ENCODE assay signal across 21 cellular contexts in genomic region chr9:133667759-133668450, GRCh38. TPM values are rescaled to one million over a fixed set of nuclear protein-coding genes. Genes with fewer than 3 reads are reported as not detected.
DNase-seq lines count a peak whose midpoint lies in the region; ATAC-seq and TF ChIP-seq lines count a peak whose summit lies in the region.
"Had no signal": no experiment of that assay in that cellular context is flagged by ENCODE, and none has a peak within 500 bp of the region (broad histone marks: within the 10 kb centered on the region; RNA-seq: fewer than 3 reads in every experiment).

No MANE protein-coding gene starts in this region.

- no peaks in the 10 kb centered on the region for H3K36me3 Mint-ChIP-seq in activated CD8-positive, alpha-beta T cell treated with anti-CD3 and anti-CD28 coated beads, Interleukin-2, amount 10 ng/mL, durations not matched to agents 7 days and 5 days (ENCODE audit: low read depth)
- H3K36me3 Mint-ChIP-seq in activated CD8-positive, alpha-beta T cell treated with anti-CD3 and anti-CD28 coated beads for 36 hours (ENCODE audit: low read depth): peaks cover 3% of the 10 kb centered on the region
- H3K36me3 Mint-ChIP-seq in CD8-positive, alpha-beta T cell: peaks cover 4% of the 10 kb centered on the region
- H3K36me3 Mint-ChIP-seq in naive thymus-derived CD4-positive, alpha-beta T cell: peaks cover 0 to 4% (median 0%) of the 10 kb centered on the region in 5 donors

- H3K36me3 ChIP-seq in CD8-positive, alpha-beta T cell (ENCODE audit: insufficient read depth, low read length): no peaks in the 10 kb centered on the region
- peaks cover 0 to 26% (median 0%) of the 10 kb centered on the region in 3 experiments for H3K36me3 ChIP-seq in naive thymus-derived CD4-positive, alpha-beta T cell (ENCODE audit: control insufficient read depth in 2 of 3, insufficient read depth in 3 of 3, low read length in 3 of 3)
- H3K36me3 ChIP-seq in ascending aorta: no peaks in the 10 kb centered on the region
- H3K36me3 ChIP-seq: BE2C had no signal

- DNase-seq in activated CD8-positive, alpha-beta T cell treated with anti-CD3 and anti-CD28 coated beads, Interleukin-2, amount 10 ng/mL, durations not matched to agents 7 days and 5 days: no peak
- DNase-seq in activated CD8-positive, alpha-beta T cell treated with anti-CD3 and anti-CD28 coated beads for 36 hours: no peak
- no peak for DNase-seq in CD8-positive, alpha-beta T cell
- DNase-seq in RKO (ENCODE audit: low spot score) (peak; percentile 24), left colon (no peak), ascending aorta (ENCODE audit: low spot score in 2 of 2) (no peak), NCI-H2171 treated with DMSO at 0.1 percent for 48 hours (lab: John Stamatoyannopoulos, UW) (no peak)
- no peak for DNase-seq in naive thymus-derived CD4-positive, alpha-beta T cell
- DNase-seq: BE2C, DND-41, H7, KBM-7, MV-4-11, NCI-H1694, NCI-H2081, NCI-H69, PC-9, SIG-M5 had no signal

- H3K27me3 ChIP-seq in CD8-positive, alpha-beta T cell (ENCODE audit: insufficient read depth, low read length): no peaks in the 10 kb centered on the region
- no peaks in the 10 kb centered on the region for H3K27me3 ChIP-seq in naive thymus-derived CD4-positive, alpha-beta T cell (ENCODE audit: control insufficient read depth in 2 of 2, insufficient read depth in 2 of 2, low read length in 2 of 2)
- H3K27me3 ChIP-seq in ascending aorta: no peaks in the 10 kb centered on the region
- H3K27me3 ChIP-seq: BE2C had no signal

- H3K4me3 ChIP-seq in CD8-positive, alpha-beta T cell (ENCODE audit: low read depth, low read length): no peak overlapping the region
- H3K4me3 ChIP-seq in naive thymus-derived CD4-positive, alpha-beta T cell (ENCODE audit: low read length): no peak overlapping the region
- H3K4me3 ChIP-seq in ascending aorta: no peak overlapping the region
- H3K4me3 ChIP-seq: GM12878, PC-9 had no signal

- H3K27ac Mint-ChIP-seq in activated CD8-positive, alpha-beta T cell treated with anti-CD3 and anti-CD28 coated beads, Interleukin-2, amount 10 ng/mL, durations not matched to agents 7 days and 5 days: peak overlapping the region; percentile 50
- H3K27ac Mint-ChIP-seq in activated CD8-positive, alpha-beta T cell treated with anti-CD3 and anti-CD28 coated beads for 36 hours: no peak overlapping the region
- peak overlapping the region; percentile 7 for H3K27ac Mint-ChIP-seq in CD8-positive, alpha-beta T cell
- H3K27ac Mint-ChIP-seq in naive thymus-derived CD4-positive, alpha-beta T cell: peak overlapping the region in 6 of 9 donors; percentile 26 to 87 (median 64)

- no peak for ATAC-seq in activated CD8-positive, alpha-beta T cell treated with anti-CD3 and anti-CD28 coated beads, Interleukin-2, amount 10 ng/mL, durations not matched to agents 7 days and 5 days
- ATAC-seq in activated CD8-positive, alpha-beta T cell treated with anti-CD3 and anti-CD28 coated beads for 36 hours: no peak
- no peak for ATAC-seq in CD8-positive, alpha-beta T cell
- ATAC-seq in naive thymus-derived CD4-positive, alpha-beta T cell: no peak
- ATAC-seq in left colon: no peak
- ATAC-seq: GM12878 had no signal

- H3K27me3 Mint-ChIP-seq in activated CD8-positive, alpha-beta T cell treated with anti-CD3 and anti-CD28 coated beads, Interleukin-2, amount 10 ng/mL, durations not matched to agents 7 days and 5 days (ENCODE audit: low read depth): no peaks in the 10 kb centered on the region
- no peaks in the 10 kb centered on the region for H3K27me3 Mint-ChIP-seq in activated CD8-positive, alpha-beta T cell treated with anti-CD3 and anti-CD28 coated beads for 36 hours
- no peaks in the 10 kb centered on the region for H3K27me3 Mint-ChIP-seq in CD8-positive, alpha-beta T cell (ENCODE audit: low read depth)
- no peaks in the 10 kb centered on the region for H3K27me3 Mint-ChIP-seq in naive thymus-derived CD4-positive, alpha-beta T cell

- H3K4me1 ChIP-seq in CD8-positive, alpha-beta T cell (ENCODE audit: insufficient read depth, low read length): no peaks in the 10 kb centered on the region
- H3K4me1 ChIP-seq in naive thymus-derived CD4-positive, alpha-beta T cell (ENCODE audit: control insufficient read depth in 2 of 2, insufficient read depth in 2 of 2, low read length in 2 of 2): no peaks in the 10 kb centered on the region
- no peaks in the 10 kb centered on the region for H3K4me1 ChIP-seq in ascending aorta
- H3K4me1 ChIP-seq: BE2C had no signal

- no peaks in the 10 kb centered on the region for H3K9me3 Mint-ChIP-seq in activated CD8-positive, alpha-beta T cell treated with anti-CD3 and anti-CD28 coated beads, Interleukin-2, amount 10 ng/mL, durations not matched to agents 7 days and 5 days (ENCODE audit: insufficient read depth)
- H3K9me3 Mint-ChIP-seq in activated CD8-positive, alpha-beta T cell treated with anti-CD3 and anti-CD28 coated beads for 36 hours: no peaks in the 10 kb centered on the region
- no peaks in the 10 kb centered on the region for H3K9me3 Mint-ChIP-seq in CD8-positive, alpha-beta T cell
- no peaks in the 10 kb centered on the region for H3K9me3 Mint-ChIP-seq in naive thymus-derived CD4-positive, alpha-beta T cell

- TF ChIP-seq CTCF in activated CD8-positive, alpha-beta T cell treated with anti-CD3 and anti-CD28 coated beads for 36 hours (IDR thresholded peaks at IDR 0.05): no peak
- no peak for TF ChIP-seq CTCF in CD8-positive, alpha-beta T cell (IDR thresholded peaks at IDR 0.05)
- no peak for TF ChIP-seq CTCF in ascending aorta (IDR thresholded peaks at IDR 0.05)

- POLR2A ChIA-PET in activated CD8-positive, alpha-beta T cell treated with anti-CD3 and anti-CD28 coated beads, Interleukin-2, amount 10 ng/mL, durations not matched to agents 7 days and 5 days (lab: Charles Lee): interaction anchor here (0.7 kb wide), 1 partner anchor 65 kb away, joined by 3 read pairs; no protein-coding TSS in a partner anchor
- POLR2A ChIA-PET in activated CD8-positive, alpha-beta T cell treated with anti-CD3 and anti-CD28 coated beads for 36 hours (lab: Charles Lee): no interaction called here
- POLR2A ChIA-PET in CD8-positive, alpha-beta T cell (lab: Charles Lee): interaction anchor here (1.0 kb wide), 1 partner anchor 9 kb away, joined by 6 read pairs; no protein-coding TSS in a partner anchor
- POLR2A ChIA-PET in naive thymus-derived CD4-positive, alpha-beta T cell (lab: Charles Lee): no interaction called here

- CTCF ChIA-PET in activated CD8-positive, alpha-beta T cell treated with anti-CD3 and anti-CD28 coated beads, Interleukin-2, amount 10 ng/mL, durations not matched to agents 7 days and 5 days (lab: Charles Lee): no interaction called here
- CTCF ChIA-PET in activated CD8-positive, alpha-beta T cell treated with anti-CD3 and anti-CD28 coated beads for 36 hours (lab: Charles Lee): no interaction called here
- CTCF ChIA-PET in CD8-positive, alpha-beta T cell (lab: Charles Lee): interaction anchor here (1.2 kb wide), 1 partner anchor 16 kb away, joined by 3 read pairs; no protein-coding TSS in a partner anchor
- CTCF ChIA-PET in naive thymus-derived CD4-positive, alpha-beta T cell (lab: Charles Lee): interaction anchor here (0.6 to 1.0 kb wide), 3 partner anchors 9 to 475 kb away, joined by 3 read pairs; no protein-coding TSS in a partner anchor

- H3K27ac ChIP-seq in CD8-positive, alpha-beta T cell (ENCODE audit: low read depth, low read length): no peak overlapping the region
- no peak overlapping the region for H3K27ac ChIP-seq in naive thymus-derived CD4-positive, alpha-beta T cell (ENCODE audit: low read depth, low read length)
- H3K27ac ChIP-seq in ascending aorta: no peak overlapping the region
- H3K27ac ChIP-seq: PC-9 had no signal

- H3K4me1 Mint-ChIP-seq in activated CD8-positive, alpha-beta T cell treated with anti-CD3 and anti-CD28 coated beads, Interleukin-2, amount 10 ng/mL, durations not matched to agents 7 days and 5 days (ENCODE audit: low read depth): no peaks in the 10 kb centered on the region
- H3K4me1 Mint-ChIP-seq in activated CD8-positive, alpha-beta T cell treated with anti-CD3 and anti-CD28 coated beads for 36 hours (ENCODE audit: low read depth): no peaks in the 10 kb centered on the region
- no peaks in the 10 kb centered on the region for H3K4me1 Mint-ChIP-seq in CD8-positive, alpha-beta T cell (ENCODE audit: low read depth)
- peaks cover 0 to 4% (median 0%) of the 10 kb centered on the region in 7 donors for H3K4me1 Mint-ChIP-seq in naive thymus-derived CD4-positive, alpha-beta T cell

- intact Hi-C loops in activated CD8-positive, alpha-beta T cell treated with anti-CD3 and anti-CD28 coated beads for 36 hours (cut with micrococcal nuclease): no loop called here
- intact Hi-C loops in CD8-positive, alpha-beta T cell (cut with DNase I, micrococcal nuclease): no loop called here
- intact Hi-C loops in naive thymus-derived CD4-positive, alpha-beta T cell (cut with micrococcal nuclease): no loop called here
- intact Hi-C loops in left colon (cut with DNase I, micrococcal nuclease) (no loop called here), ascending aorta (cut with DNase I) (no loop called here)

- H3K9me3 ChIP-seq in CD8-positive, alpha-beta T cell (ENCODE audit: low read length): no peaks in the 10 kb centered on the region
- H3K9me3 ChIP-seq in naive thymus-derived CD4-positive, alpha-beta T cell (ENCODE audit: control insufficient read depth in 2 of 3, low read length in 3 of 3): no peaks in the 10 kb centered on the region
- H3K9me3 ChIP-seq in ascending aorta: no peaks in the 10 kb centered on the region
- H3K9me3 ChIP-seq: BE2C had no signal

- H3K4me3 Mint-ChIP-seq in activated CD8-positive, alpha-beta T cell treated with anti-CD3 and anti-CD28 coated beads, Interleukin-2, amount 10 ng/mL, durations not matched to agents 7 days and 5 days: no peak overlapping the region
- H3K4me3 Mint-ChIP-seq in activated CD8-positive, alpha-beta T cell treated with anti-CD3 and anti-CD28 coated beads for 36 hours: no peak overlapping the region
- no peak overlapping the region for H3K4me3 Mint-ChIP-seq in CD8-positive, alpha-beta T cell
- no peak overlapping the region for H3K4me3 Mint-ChIP-seq in naive thymus-derived CD4-positive, alpha-beta T cell

RNA-seq across cellular contexts. Expression of gene DBH, which starts 31.7 kb away (rescaled TPM):
- total RNA-seq in activated CD8-positive, alpha-beta T cell treated with anti-CD3 and anti-CD28 coated beads, Interleukin-2, amount 10 ng/mL, durations not matched to agents 7 days and 5 days: not detected
- total RNA-seq in activated CD8-positive, alpha-beta T cell treated with anti-CD3 and anti-CD28 coated beads for 36 hours: not detected
- under 1 TPM; 0.39 to 0.46 TPM for total RNA-seq in CD8-positive, alpha-beta T cell
- total RNA-seq in naive thymus-derived CD4-positive, alpha-beta T cell: 1 to 10 TPM in 1 of 5 experiments, under 1 TPM in 3, not detected in 1; 0.08 to 1.2 (median 0.14) TPM
- polyA plus RNA-seq in naive thymus-derived CD4-positive, alpha-beta T cell: under 1 TPM; 0.14 to 0.38 TPM
- total RNA-seq in left colon (not detected), ascending aorta (not detected)
- total RNA-seq: A673, GM12878, NCI-H460, PC-9 had no signal
- polyA plus RNA-seq: GM12878 had no signal

RNA-seq across cellular contexts. Expression of gene FAM163B, which starts 58.7 kb away (rescaled TPM):
- total RNA-seq in activated CD8-positive, alpha-beta T cell treated with anti-CD3 and anti-CD28 coated beads, Interleukin-2, amount 10 ng/mL, durations not matched to agents 7 days and 5 days: not detected
- not detected for total RNA-seq in activated CD8-positive, alpha-beta T cell treated with anti-CD3 and anti-CD28 coated beads for 36 hours
- total RNA-seq in CD8-positive, alpha-beta T cell: not detected
- not detected for total RNA-seq in naive thymus-derived CD4-positive, alpha-beta T cell
- polyA plus RNA-seq in naive thymus-derived CD4-positive, alpha-beta T cell: not detected
- total RNA-seq in left colon (1 to 10 TPM in 1 of 2 donors, under 1 TPM in 1; 0.27 to 1.2 TPM), ascending aorta (not detected)
- total RNA-seq: A673, GM12878, NCI-H460, PC-9 had no signal
- polyA plus RNA-seq: GM12878 had no signal

Comparison
In these comparisons a context has a peak if more than half of its experiments do, and no peak if none do; other contexts are left out.
1. POLR2A ChIA-PET loops: an anchor here in activated CD8-positive, alpha-beta T cell treated with anti-CD3 and anti-CD28 coated beads, Interleukin-2, amount 10 ng/mL, durations not matched to agents 7 days and 5 days (0.7 kb wide) and CD8-positive, alpha-beta T cell (1.0 kb wide); none called in activated CD8-positive, alpha-beta T cell treated with anti-CD3 and anti-CD28 coated beads for 36 hours and naive thymus-derived CD4-positive, alpha-beta T cell.
2. CTCF ChIA-PET loops: an anchor here in CD8-positive, alpha-beta T cell (1.2 kb wide) and naive thymus-derived CD4-positive, alpha-beta T cell (0.6 to 1.0 kb wide); none called in activated CD8-positive, alpha-beta T cell treated with anti-CD3 and anti-CD28 coated beads, Interleukin-2, amount 10 ng/mL, durations not matched to agents 7 days and 5 days and activated CD8-positive, alpha-beta T cell treated with anti-CD3 and anti-CD28 coated beads for 36 hours.